13 cellular contexts compared by ENCODE assay signal in genomic region chr3:45057557-45057956, GRCh38. TPM values are rescaled to one million over a fixed set of nuclear protein-coding genes. Genes with fewer than 3 reads are reported as not detected.
DNase-seq lines count a peak whose midpoint lies in the region; ATAC-seq, FAIRE-seq and TF ChIP-seq lines count a peak whose summit lies in the region.
"Had no signal": no experiment of that assay in that cellular context is flagged by ENCODE, and none has a peak within 500 bp of the region (broad histone marks: within the 10 kb centered on the region; RNA-seq: fewer than 3 reads in every experiment).

No MANE protein-coding gene starts in this region.

- no peak for TF ChIP-seq CTCF in heart left ventricle (IDR thresholded peaks at IDR 0.05)

- intact Hi-C loops in heart left ventricle (cut with DNase I) (loop anchor here in 3 of 10 donors (5.0 to 10.0 kb wide), 5 partner anchors 55 to 445 kb away; no protein-coding TSS in a partner anchor), left ventricle myocardium superior (cut with micrococcal nuclease) (no loop called here)

- 89 to 95% (median 91%) methylated on average over 3 of the region's 3 CpGs for WGBS in heart left ventricle, 4 donors

- peak overlapping the region; percentile 65 to 92 (median 74) for H3K27ac ChIP-seq in heart left ventricle
- peak overlapping the region; percentile 65 for H3K27ac ChIP-seq in caudate nucleus (ENCODE audit: low read depth, low read length)

- DNase-seq in heart left ventricle = no peak
- no peak for DNase-seq in left ventricle myocardium superior
- DNase-seq in NCI-H69 (lab: John Stamatoyannopoulos, UW) = peak; percentile 44
- DNase-seq in caudate nucleus (lab: John Stamatoyannopoulos, UW) = no peak
- peak; percentile 39 for DNase-seq in stimulated activated CD8-positive, alpha-beta memory T cell treated with anti-CD3 and anti-CD28 coated beads, Interleukin-4, amount 100 ng/mL, for 48 hours
- no peak for DNase-seq in GM12892 (ENCODE audit: insufficient read length)
- DNase-seq in SKM-1 (lab: John Stamatoyannopoulos, UW; ENCODE audit: unreplicated experiment) = no peak
- DNase-seq: NCI-H82, nephron progenitor cell, retina had no signal

- H3K36me3 ChIP-seq in heart left ventricle = no peaks in the 10 kb centered on the region

- TF ChIP-seq POLR2A in heart left ventricle (IDR thresholded peaks at IDR 0.05) = no peak
- TF ChIP-seq POLR2A in GM12892 (IDR thresholded peaks at IDR 0.05; ENCODE audit: low read depth, low read length) = no peak

- H3K4me3 ChIP-seq in heart left ventricle = no peak overlapping the region
- H3K4me3 ChIP-seq: GM23338 had no signal

- H3K27me3 ChIP-seq in heart left ventricle = no peaks in the 10 kb centered on the region

- no peak for ATAC-seq in heart left ventricle
- ATAC-seq in left ventricle myocardium superior = no peak
- ATAC-seq in HG03025 (IDR thresholded peaks at IDR 0.05; ENCODE audit: low FRiP score, unreplicated experiment) = no peak

- peaks cover 0 to 78% (median 9%) of the 10 kb centered on the region in 12 donors for H3K4me1 ChIP-seq in heart left ventricle

- H3K9me3 ChIP-seq in heart left ventricle = no peaks in the 10 kb centered on the region

- no peak for FAIRE-seq in GM12892 (lab: Jason Lieb, UNC)
- FAIRE-seq: frontal cortex had no signal

RNA-seq across cellular contexts. Expression of gene CLEC3B, which starts 31.5 kb away (rescaled TPM):
- total RNA-seq in heart left ventricle = 100 to 1,000 TPM in 2 of 9 donors, 10 to 100 TPM in 7; 34.8 to 131 (median 71.3) TPM
- 100 to 1,000 TPM; 114 to 205 TPM for polyA plus RNA-seq in heart left ventricle
- 68.0 TPM for total RNA-seq in left ventricle myocardium superior
- not detected for polyA plus RNA-seq in GM12892 (2012; ENCODE audit: missing spikeins)
- total RNA-seq: GM23338 had no signal
- polyA plus RNA-seq: GM23338 had no signal

Comparison
In these comparisons a context has a peak if more than half of its experiments do, and no peak if none do; other contexts are left out.
1. DNase-seq: peak in NCI-H69 (single experiment) and stimulated activated CD8-positive, alpha-beta memory T cell treated with anti-CD3 and anti-CD28 coated beads, Interleukin-4, amount 100 ng/mL, for 48 hours (single experiment); none in heart left ventricle (0 of 5), left ventricle myocardium superior (single experiment), caudate nucleus (0 of 61), GM12892 (single experiment) and SKM-1 (single experiment).